Comparison of ENCODE assay signal across 1 cellular context in the genomic region with DNA sequence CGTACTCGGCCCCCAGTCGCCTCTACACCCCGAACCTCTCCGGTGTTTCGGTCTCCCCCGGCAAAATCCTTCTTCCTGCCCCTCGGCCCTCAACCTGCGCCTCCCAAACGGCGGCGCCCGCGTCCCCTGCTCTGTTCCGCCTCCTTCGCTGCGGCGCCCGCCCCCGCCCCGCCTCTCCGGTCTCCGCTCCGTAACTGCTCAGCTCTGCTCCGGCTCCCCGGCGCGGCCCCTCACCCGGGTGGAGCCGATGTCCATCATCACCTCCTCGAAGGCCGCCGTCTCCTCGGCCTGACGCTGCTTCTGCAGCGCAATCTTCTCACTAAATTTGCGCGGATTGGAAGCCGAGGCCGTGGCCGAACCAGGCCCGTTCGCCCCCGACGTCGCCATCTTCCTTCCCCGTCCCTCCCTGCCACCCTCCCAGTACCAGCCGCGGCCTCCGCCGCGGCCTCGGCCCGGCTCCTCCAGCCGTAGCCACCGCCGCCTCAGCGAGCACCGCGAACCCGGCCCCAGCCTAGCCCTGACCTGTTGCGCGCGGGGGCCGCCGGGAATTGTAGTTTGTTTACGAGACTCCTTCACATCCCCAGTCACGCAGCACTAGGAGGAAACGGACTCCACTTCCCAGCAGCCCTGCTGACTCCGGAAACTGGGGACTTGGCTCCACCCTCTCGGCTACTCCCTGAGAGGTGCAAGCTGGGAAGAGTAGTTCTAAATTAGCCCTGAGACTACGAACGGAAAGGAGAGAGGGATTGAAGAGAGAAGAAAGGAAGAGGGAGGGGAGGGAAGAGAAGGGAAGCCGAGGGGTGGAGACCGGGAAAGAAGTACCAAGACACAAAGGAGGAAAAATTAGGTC.
TF ChIP-seq lines count a peak whose summit lies in the region.

Gene CRTC2, minus strand, starts transcription at position 502 of the 850 bp plus-strand sequence. Its CDS starts 115 bp downstream, at position 387.

TF ChIP-seq in GM12878, 131 proteins besides CTCF, POLR2A, EP300 and RAD21 (continued from another document and continues in another):
- TF ChIP-seq E4F1 (IDR thresholded peaks at IDR 0.05; ENCODE audit: borderline replicate concordance, partially characterized antibody) (peak; percentile 86), POLR2AphosphoS2 (IDR thresholded peaks at IDR 0.05; ENCODE audit: low read depth, low read length) (peak; percentile 96), STAT1 (conservative IDR thresholded peaks at IDR 0.05) (0 out of 2 replicates have a peak, but pooled peaks have one; percentile 44), TARDBP (IDR thresholded peaks at IDR 0.05; ENCODE audit: borderline replicate concordance) (peak; percentile 97), SMARCA5 (IDR thresholded peaks at IDR 0.05) (peak; percentile 58; the same call in 1 of the 2 replicates), MEF2A (IDR thresholded peaks at IDR 0.05; ENCODE audit: insufficient read depth, low read depth, low read length) (0 out of 2 replicates have a peak, but pooled peaks have one; percentile 52), SRF (IDR thresholded peaks at IDR 0.05; ENCODE audit: low read depth in 2 of 2, low read length in 2 of 2) (no peak), ATF7 (IDR thresholded peaks at IDR 0.05; ENCODE audit: low read depth) (0 out of 2 replicates have a peak, but pooled peaks have one; percentile 12), PAX5 (IDR thresholded peaks at IDR 0.05; ENCODE audit: borderline replicate concordance, low read depth, low read length) (peak; percentile 44; the same call in 1 of the 2 replicates), TBL1XR1 (IDR thresholded peaks at IDR 0.05; ENCODE audit: low read depth, low read length) (peak; percentile 78; the same call in 1 of the 2 replicates), SP1 (IDR thresholded peaks at IDR 0.05; ENCODE audit: low read depth, low read length) (peak; percentile 67), GABPA (IDR thresholded peaks at IDR 0.05; ENCODE audit: low read depth) (no peak), ZBTB40 (IDR thresholded peaks at IDR 0.05; ENCODE audit: borderline replicate concordance) (peak; percentile 94), NR2F1 (conservative IDR thresholded peaks at IDR 0.05) (peak; percentile 94), LARP7 (IDR thresholded peaks at IDR 0.05) (no peak; the same call in none of the 2 replicates), NR2C1 (IDR thresholded peaks at IDR 0.05) (peak; percentile 97), IKZF2 (IDR thresholded peaks at IDR 0.05) (peak in 1 of 2 experiments; percentile 12; a peak in 1 of 4 replicates), YBX1 (IDR thresholded peaks at IDR 0.05) (no peak), EZH2 (IDR thresholded peaks at IDR 0.05; ENCODE audit: borderline replicate concordance, control insufficient read depth, low read depth, low read length) (no peak), RELA (IDR thresholded peaks at IDR 0.05; ENCODE audit: borderline replicate concordance, partially characterized antibody) (peak; percentile 73), ZSCAN29 (IDR thresholded peaks at IDR 0.05) (no peak), STAT3 (IDR thresholded peaks at IDR 0.05; ENCODE audit: low read depth, low read length) (0 out of 2 replicates have a peak, but pooled peaks have one; percentile 49), PBX3 (IDR thresholded peaks at IDR 0.05; ENCODE audit: insufficient replicate concordance, low read depth, low read length) (no peak), POLR2AphosphoS5 (IDR thresholded peaks at IDR 0.05; ENCODE audit: low read length) (peak; percentile 82), RBBP5 (conservative IDR thresholded peaks at IDR 0.05) (no peak), NBN (IDR thresholded peaks at IDR 0.05) (peak; percentile 43), YY1 (IDR thresholded peaks at IDR 0.05; ENCODE audit: low read depth, low read length) (peak; percentile 74; the same call in 1 of the 2 replicates), CREM (IDR thresholded peaks at IDR 0.05; ENCODE audit: low read depth) (peak; percentile 96), SREBF1 (IDR thresholded peaks at IDR 0.05; ENCODE audit: low read length) (peak; percentile 90), RB1 (IDR thresholded peaks at IDR 0.05; ENCODE audit: borderline replicate concordance) (no peak), ELK1 (IDR thresholded peaks at IDR 0.05; ENCODE audit: low read depth, low read length) (peak; percentile 93), HCFC1 (IDR thresholded peaks at IDR 0.05; ENCODE audit: low read length) (peak; percentile 100)
- TF ChIP-seq, protein P1, sequence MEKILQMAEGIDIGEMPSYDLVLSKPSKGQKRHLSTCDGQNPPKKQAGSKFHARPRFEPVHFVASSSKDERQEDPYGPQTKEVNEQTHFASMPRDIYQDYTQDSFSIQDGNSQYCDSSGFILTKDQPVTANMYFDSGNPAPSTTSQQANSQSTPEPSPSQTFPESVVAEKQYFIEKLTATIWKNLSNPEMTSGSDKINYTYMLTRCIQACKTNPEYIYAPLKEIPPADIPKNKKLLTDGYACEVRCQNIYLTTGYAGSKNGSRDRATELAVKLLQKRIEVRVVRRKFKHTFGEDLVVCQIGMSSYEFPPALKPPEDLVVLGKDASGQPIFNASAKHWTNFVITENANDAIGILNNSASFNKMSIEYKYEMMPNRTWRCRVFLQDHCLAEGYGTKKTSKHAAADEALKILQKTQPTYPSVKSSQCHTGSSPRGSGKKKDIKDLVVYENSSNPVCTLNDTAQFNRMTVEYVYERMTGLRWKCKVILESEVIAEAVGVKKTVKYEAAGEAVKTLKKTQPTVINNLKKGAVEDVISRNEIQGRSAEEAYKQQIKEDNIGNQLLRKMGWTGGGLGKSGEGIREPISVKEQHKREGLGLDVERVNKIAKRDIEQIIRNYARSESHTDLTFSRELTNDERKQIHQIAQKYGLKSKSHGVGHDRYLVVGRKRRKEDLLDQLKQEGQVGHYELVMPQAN (conservative IDR thresholded peaks at IDR 0.05), result peak; percentile 91
- TF ChIP-seq, protein P2, sequence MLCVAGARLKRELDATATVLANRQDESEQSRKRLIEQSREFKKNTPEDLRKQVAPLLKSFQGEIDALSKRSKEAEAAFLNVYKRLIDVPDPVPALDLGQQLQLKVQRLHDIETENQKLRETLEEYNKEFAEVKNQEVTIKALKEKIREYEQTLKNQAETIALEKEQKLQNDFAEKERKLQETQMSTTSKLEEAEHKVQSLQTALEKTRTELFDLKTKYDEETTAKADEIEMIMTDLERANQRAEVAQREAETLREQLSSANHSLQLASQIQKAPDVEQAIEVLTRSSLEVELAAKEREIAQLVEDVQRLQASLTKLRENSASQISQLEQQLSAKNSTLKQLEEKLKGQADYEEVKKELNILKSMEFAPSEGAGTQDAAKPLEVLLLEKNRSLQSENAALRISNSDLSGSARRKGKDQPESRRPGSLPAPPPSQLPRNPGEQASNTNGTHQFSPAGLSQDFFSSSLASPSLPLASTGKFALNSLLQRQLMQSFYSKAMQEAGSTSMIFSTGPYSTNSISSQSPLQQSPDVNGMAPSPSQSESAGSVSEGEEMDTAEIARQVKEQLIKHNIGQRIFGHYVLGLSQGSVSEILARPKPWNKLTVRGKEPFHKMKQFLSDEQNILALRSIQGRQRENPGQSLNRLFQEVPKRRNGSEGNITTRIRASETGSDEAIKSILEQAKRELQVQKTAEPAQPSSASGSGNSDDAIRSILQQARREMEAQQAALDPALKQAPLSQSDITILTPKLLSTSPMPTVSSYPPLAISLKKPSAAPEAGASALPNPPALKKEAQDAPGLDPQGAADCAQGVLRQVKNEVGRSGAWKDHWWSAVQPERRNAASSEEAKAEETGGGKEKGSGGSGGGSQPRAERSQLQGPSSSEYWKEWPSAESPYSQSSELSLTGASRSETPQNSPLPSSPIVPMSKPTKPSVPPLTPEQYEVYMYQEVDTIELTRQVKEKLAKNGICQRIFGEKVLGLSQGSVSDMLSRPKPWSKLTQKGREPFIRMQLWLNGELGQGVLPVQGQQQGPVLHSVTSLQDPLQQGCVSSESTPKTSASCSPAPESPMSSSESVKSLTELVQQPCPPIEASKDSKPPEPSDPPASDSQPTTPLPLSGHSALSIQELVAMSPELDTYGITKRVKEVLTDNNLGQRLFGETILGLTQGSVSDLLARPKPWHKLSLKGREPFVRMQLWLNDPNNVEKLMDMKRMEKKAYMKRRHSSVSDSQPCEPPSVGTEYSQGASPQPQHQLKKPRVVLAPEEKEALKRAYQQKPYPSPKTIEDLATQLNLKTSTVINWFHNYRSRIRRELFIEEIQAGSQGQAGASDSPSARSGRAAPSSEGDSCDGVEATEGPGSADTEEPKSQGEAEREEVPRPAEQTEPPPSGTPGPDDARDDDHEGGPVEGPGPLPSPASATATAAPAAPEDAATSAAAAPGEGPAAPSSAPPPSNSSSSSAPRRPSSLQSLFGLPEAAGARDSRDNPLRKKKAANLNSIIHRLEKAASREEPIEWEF (IDR thresholded peaks at IDR 0.05; ENCODE audit: insufficient replicate concordance, low read depth, low read length), result no peak
- TF ChIP-seq, protein P3, sequence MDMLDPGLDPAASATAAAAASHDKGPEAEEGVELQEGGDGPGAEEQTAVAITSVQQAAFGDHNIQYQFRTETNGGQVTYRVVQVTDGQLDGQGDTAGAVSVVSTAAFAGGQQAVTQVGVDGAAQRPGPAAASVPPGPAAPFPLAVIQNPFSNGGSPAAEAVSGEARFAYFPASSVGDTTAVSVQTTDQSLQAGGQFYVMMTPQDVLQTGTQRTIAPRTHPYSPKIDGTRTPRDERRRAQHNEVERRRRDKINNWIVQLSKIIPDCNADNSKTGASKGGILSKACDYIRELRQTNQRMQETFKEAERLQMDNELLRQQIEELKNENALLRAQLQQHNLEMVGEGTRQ (IDR thresholded peaks at IDR 0.05; ENCODE audit: borderline replicate concordance, low read depth, low read length), result no peak
- TF ChIP-seq, protein P4, sequence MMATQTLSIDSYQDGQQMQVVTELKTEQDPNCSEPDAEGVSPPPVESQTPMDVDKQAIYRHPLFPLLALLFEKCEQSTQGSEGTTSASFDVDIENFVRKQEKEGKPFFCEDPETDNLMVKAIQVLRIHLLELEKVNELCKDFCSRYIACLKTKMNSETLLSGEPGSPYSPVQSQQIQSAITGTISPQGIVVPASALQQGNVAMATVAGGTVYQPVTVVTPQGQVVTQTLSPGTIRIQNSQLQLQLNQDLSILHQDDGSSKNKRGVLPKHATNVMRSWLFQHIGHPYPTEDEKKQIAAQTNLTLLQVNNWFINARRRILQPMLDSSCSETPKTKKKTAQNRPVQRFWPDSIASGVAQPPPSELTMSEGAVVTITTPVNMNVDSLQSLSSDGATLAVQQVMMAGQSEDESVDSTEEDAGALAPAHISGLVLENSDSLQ (IDR thresholded peaks at IDR 0.05), result peak; percentile 36; the same call in 1 of the 2 replicates
